Comparison of ENCODE assay signal across 8 cellular contexts in the genomic region with DNA sequence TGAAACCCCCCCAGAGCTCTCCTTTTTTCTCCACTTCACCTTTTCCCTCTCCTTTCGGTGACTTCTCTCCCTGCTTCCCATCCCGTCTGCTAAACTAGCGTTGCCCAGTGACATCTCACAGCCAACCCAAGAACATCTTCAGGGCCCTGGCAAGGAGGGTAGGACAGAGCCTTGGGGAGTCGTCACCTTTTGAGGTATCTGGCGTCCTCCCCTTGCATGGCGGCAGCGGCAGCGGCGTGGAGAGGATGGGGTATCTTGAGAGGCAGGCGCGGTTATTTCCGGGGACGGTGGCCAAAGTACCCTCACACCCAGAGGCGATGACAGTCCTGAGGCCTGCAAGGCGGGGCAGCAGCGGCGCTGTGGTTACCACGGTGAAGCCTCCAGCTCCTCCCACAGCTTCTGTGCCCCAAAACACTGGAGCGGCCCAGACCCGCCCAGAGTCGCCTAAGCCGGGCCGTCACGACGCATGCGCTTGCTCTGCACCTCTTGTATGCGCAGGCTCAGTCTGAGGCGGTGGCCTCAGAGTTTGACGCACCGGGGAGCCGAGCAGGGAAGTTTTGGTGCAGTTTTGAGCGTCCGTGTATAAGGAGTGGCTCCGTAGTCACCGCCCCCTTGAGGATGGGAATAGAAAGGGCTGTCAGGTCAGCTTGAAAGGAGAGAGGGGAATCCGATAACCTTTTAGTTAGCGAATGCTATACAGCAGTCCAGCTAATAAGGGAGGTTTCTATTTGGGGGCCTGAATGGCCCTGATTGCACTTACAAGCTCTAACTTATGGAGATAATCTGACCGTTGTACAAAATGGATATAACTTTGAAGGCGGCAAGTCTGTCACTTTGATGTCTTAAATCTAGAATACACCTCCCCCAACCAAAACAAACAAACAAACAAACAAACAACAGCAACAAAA. TPM values are rescaled to one million over a fixed set of nuclear protein-coding genes. Genes with fewer than 3 reads are reported as not detected.
A peak's percentile ranks its signal among the peaks of the same experiment; 100 is the strongest.
DNase-seq lines count a peak whose midpoint lies in the region; TF ChIP-seq lines count a peak whose summit lies in the region.

A gene (minus strand): TSS at position 446 of the 908 bp plus-strand sequence. CDS start 228 bp downstream, at position 218.

- no peaks in the 10 kb centered on the region for H3K9me3 ChIP-seq in SK-N-MC (ENCODE audit: low read depth, low read length)

- H3K27ac ChIP-seq in SK-N-MC (no peak within 1 kb of the TSS), temporal lobe (ENCODE audit: low read depth, low read length) (peak within 1 kb of the TSS; percentile 73)

- peak; percentile 68 for TF ChIP-seq CTCF in HFF-Myc (IDR thresholded peaks at IDR 0.05; ENCODE audit: low read depth, low read length, missing control alignments)

- H3K36me3 ChIP-seq in SK-N-MC (ENCODE audit: insufficient read depth, low read length) = no peaks in the 10 kb centered on the region

- H3K4me3 ChIP-seq in HFF-Myc (replicated peaks; ENCODE audit: low read depth, low read length) = peak within 1 kb of the TSS; percentile 75
- H3K4me3 ChIP-seq in SK-N-MC = peak within 1 kb of the TSS; percentile 92

- H3K9ac ChIP-seq in SK-N-MC (ENCODE audit: insufficient read length) = peak within 1 kb of the TSS; percentile 79

- peak; percentile 96 for DNase-seq in GM04504 (ENCODE audit: low read depth)
- DNase-seq in HFF-Myc (ENCODE audit: extremely low read depth, low read depth) = peak; percentile 96
- DNase-seq in NAMALWA (ENCODE audit: low spot score) = peak; percentile 100
- peak; percentile 80 for DNase-seq in SK-N-MC (ENCODE audit: low read depth, low spot score)
- DNase-seq in activated naive CD4-positive, alpha-beta T cell treated with anti-CD3 and anti-CD28 coated beads, Interleukin-2, amount 50 U/mL, for 16 hours = peak; percentile 95
- peak; percentile 95 for DNase-seq in germinal center (ENCODE audit: low spot score)
- DNase-seq in nucleus accumbens (lab: John Stamatoyannopoulos, UW) = peak; percentile 49 to 99 (median 92)

RNA-seq across cellular contexts. Expression of the gene that starts here (rescaled TPM):
- total RNA-seq in temporal lobe = 215 TPM
